Comparison of ENCODE assay signal across 18 cellular contexts in genomic region chr11:92702037-92702436, GRCh38.
"Had no signal": no experiment of that assay in that cellular context is flagged by ENCODE, and none has a peak within 500 bp of the region (broad histone marks: within the 10 kb centered on the region; RNA-seq: fewer than 3 reads in every experiment).

No MANE protein-coding gene starts in this region.

- H3K4me3 Mint-ChIP-seq: activated CD4-positive, alpha-beta T cell treated with anti-CD3 and anti-CD28 coated beads, Interleukin-2, amount 10 ng/mL, durations not matched to agents 7 days and 5 days; activated naive CD8-positive, alpha-beta T cell treated with anti-CD3 and anti-CD28 coated beads for 36 hours; dendritic cell treated with granulocyte-macrophage colony-stimulating factor and Interleukin-4, amounts not matched to agents 40 ng/mL and 50 ng/mL, for 4 days; nephron; stimulated activated naive B cell treated with anti-CD40 and anti-IgM and Interleukin-4, amounts not matched to agents 10 μg/mL and 1 μg/mL and 100 μg/mL, for 72 hours; T-helper 2 cell treated with Interferon-gamma antibody and Interleukin-4, amounts not matched to agents 5 μg/mL and 100 μg/mL, for 36 hours had no signal

- H3K4me3 ChIP-seq: breast epithelium, left ventricle myocardium inferior, tibial nerve had no signal

- ATAC-seq: stimulated activated naive B cell treated with anti-CD40 and anti-IgM and Interleukin-4, amounts not matched to agents 10 μg/mL and 1 μg/mL and 100 μg/mL, for 72 hours had no signal

- H3K4me1 Mint-ChIP-seq: activated CD4-positive, alpha-beta T cell treated with anti-CD3 and anti-CD28 coated beads, Interleukin-2, amount 10 ng/mL, durations not matched to agents 7 days and 5 days; activated naive CD8-positive, alpha-beta T cell treated with anti-CD3 and anti-CD28 coated beads for 36 hours; stimulated activated naive B cell treated with anti-CD40 and anti-IgM and Interleukin-4, amounts not matched to agents 10 μg/mL and 1 μg/mL and 100 μg/mL, for 72 hours had no signal

- H3K27me3 Mint-ChIP-seq: activated CD4-positive, alpha-beta T cell treated with anti-CD3 and anti-CD28 coated beads, Interleukin-2, amount 10 ng/mL, durations not matched to agents 7 days and 5 days; activated naive CD8-positive, alpha-beta T cell treated with anti-CD3 and anti-CD28 coated beads for 36 hours; stimulated activated naive B cell treated with anti-CD40 and anti-IgM and Interleukin-4, amounts not matched to agents 10 μg/mL and 1 μg/mL and 100 μg/mL, for 72 hours had no signal

- DNase-seq: activated CD4-positive, alpha-beta T cell treated with anti-CD3 and anti-CD28 coated beads, Interleukin-2, amount 10 ng/mL, durations not matched to agents 7 days and 5 days; activated CD4-positive, CD25-positive, alpha-beta regulatory T cell; activated CD8-positive, alpha-beta memory T cell treated with anti-CD3 and anti-CD28 coated beads for 24 hours; activated gamma-delta T cell treated with Interleukin-2 at 50 U/mL for 16 hours; activated naive CD8-positive, alpha-beta T cell treated with anti-CD3 and anti-CD28 coated beads for 36 hours; amygdala; effector memory CD4-positive, alpha-beta T cell; kidney; left ventricle myocardium inferior; mesenchymal stem cell; nucleus accumbens; stimulated activated CD4-positive, alpha-beta T cell treated with anti-CD3 and anti-CD28 coated beads, Interleukin-4, amount 100 ng/mL, for 1 hour; stimulated activated naive B cell treated with anti-CD40 and anti-IgM and Interleukin-4, amounts not matched to agents 10 μg/mL and 1 μg/mL and 100 μg/mL, for 72 hours had no signal

- H3K9me3 Mint-ChIP-seq: nephron had no signal

- H3K27ac Mint-ChIP-seq: activated CD4-positive, alpha-beta T cell treated with anti-CD3 and anti-CD28 coated beads, Interleukin-2, amount 10 ng/mL, durations not matched to agents 7 days and 5 days; activated naive CD8-positive, alpha-beta T cell treated with anti-CD3 and anti-CD28 coated beads for 36 hours; dendritic cell treated with granulocyte-macrophage colony-stimulating factor and Interleukin-4, amounts not matched to agents 40 ng/mL and 50 ng/mL, for 4 days; nephron; stimulated activated naive B cell treated with anti-CD40 and anti-IgM and Interleukin-4, amounts not matched to agents 10 μg/mL and 1 μg/mL and 100 μg/mL, for 72 hours; T-helper 2 cell treated with Interferon-gamma antibody and Interleukin-4, amounts not matched to agents 5 μg/mL and 100 μg/mL, for 36 hours had no signal

- H3K36me3 Mint-ChIP-seq: activated naive CD8-positive, alpha-beta T cell treated with anti-CD3 and anti-CD28 coated beads for 36 hours; stimulated activated naive B cell treated with anti-CD40 and anti-IgM and Interleukin-4, amounts not matched to agents 10 μg/mL and 1 μg/mL and 100 μg/mL, for 72 hours had no signal
